17 cellular contexts compared by ENCODE assay signal in the genomic region with DNA sequence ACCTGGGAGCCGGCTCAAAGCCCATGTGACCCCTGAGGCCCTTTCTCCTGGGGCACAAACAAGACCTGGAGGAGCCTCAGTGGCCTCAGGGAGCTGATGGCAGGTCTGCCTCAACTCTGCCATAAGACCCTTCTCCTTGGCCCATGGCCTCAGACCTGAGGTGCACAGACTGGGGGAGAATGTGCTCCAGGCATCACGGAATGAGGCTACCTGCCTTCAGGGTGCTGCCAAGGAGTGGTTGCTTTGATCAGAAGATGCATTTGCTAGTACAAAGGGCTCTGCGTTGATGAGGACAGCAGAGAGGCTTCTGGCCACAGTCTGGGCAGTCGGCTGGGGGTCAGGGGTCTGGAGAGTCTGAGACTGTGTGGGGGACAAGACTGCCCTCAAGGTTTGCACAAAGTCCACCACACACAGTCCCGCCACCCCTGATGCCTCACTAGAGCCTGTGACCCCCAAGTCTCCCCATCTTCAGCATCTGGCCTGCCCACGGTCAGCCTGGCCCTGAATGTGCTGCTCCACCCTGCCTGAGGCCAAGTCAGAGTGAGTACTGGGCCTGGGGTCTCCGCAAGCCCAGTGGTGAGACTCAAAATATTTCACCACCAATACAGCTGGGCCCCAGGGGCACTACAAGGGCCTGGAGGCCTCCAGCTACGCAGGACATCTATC. TPM values are rescaled to one million over a fixed set of nuclear protein-coding genes. Genes with fewer than 3 reads are reported as not detected.
DNase-seq lines count a peak whose midpoint lies in the region; ATAC-seq and TF ChIP-seq lines count a peak whose summit lies in the region.
"Had no signal": no experiment of that assay in that cellular context is flagged by ENCODE, and none has a peak within 500 bp of the region (broad histone marks: within the 10 kb centered on the region; RNA-seq: fewer than 3 reads in every experiment).

No MANE protein-coding gene starts in this region.

- no peaks in the 10 kb centered on the region for H3K27me3 ChIP-seq in WERI-Rb-1 (ENCODE audit: insufficient read depth, low read depth, severe bottlenecking)

- no peaks in the 10 kb centered on the region for H3K36me3 ChIP-seq in WERI-Rb-1

- intact Hi-C loops in posterior vena cava (cut with DNase I): no loop called here

- H3K27ac ChIP-seq in WERI-Rb-1: no peak overlapping the region
- H3K27ac ChIP-seq: KMS-11 had no signal

- no peak overlapping the region for H3K4me3 ChIP-seq in WERI-Rb-1 (ENCODE audit: low read depth, low read length)

- no peak for TF ChIP-seq CTCF in GM13976 (IDR thresholded peaks at IDR 0.05; ENCODE audit: borderline replicate concordance, control extremely low read depth, extremely low read depth, insufficient read depth, missing control alignments)
- no peak for TF ChIP-seq CTCF in WERI-Rb-1 (IDR thresholded peaks at IDR 0.05; ENCODE audit: low read depth, low read length)

- in situ Hi-C loops in GM13976 (cut with MboI; ENCODE audit: low sequenced_read_pairs, unreplicated experiment): no loop called here

- ATAC-seq in left lobe of liver (no peak), HG02981 (IDR thresholded peaks at IDR 0.05; ENCODE audit: unreplicated experiment) (no peak)
- ATAC-seq: CD8-positive, alpha-beta T cell; Panc1; Right ventricle myocardium inferior had no signal

- no peaks in the 10 kb centered on the region for H3K9me3 ChIP-seq in WERI-Rb-1 (ENCODE audit: severe bottlenecking)

- DNase-seq in AG20443 (ENCODE audit: low spot score): peak; percentile 5
- DNase-seq in GM13976 (ENCODE audit: low spot score): peak; percentile 11
- DNase-seq in left lobe of liver (ENCODE audit: low spot score): peak; percentile 43
- DNase-seq in posterior vena cava (ENCODE audit: low spot score): peak; percentile 66
- DNase-seq in WERI-Rb-1: no peak
- no peak for DNase-seq in GM19240 (ENCODE audit: insufficient read length, low spot score)
- DNase-seq: DMS79 treated with DMSO at 0.1 percent for 48 hours, H7, MM.1S, NCI-H1105, NCI-H1694 treated with DMSO at 0.1 percent for 48 hours, NCI-H345 had no signal

RNA-seq across cellular contexts. Expression of a gene that starts 26.6 kb away (rescaled TPM):
- total RNA-seq in left lobe of liver: 492 TPM
- total RNA-seq in posterior vena cava: 10 to 100 TPM in 1 of 2 donors, 1 to 10 TPM in 1; 5.6 to 12.4 TPM
- total RNA-seq: CD8-positive, alpha-beta T cell had no signal

Comparison
In these comparisons a context has a peak if more than half of its experiments do, and no peak if none do; other contexts are left out.
1. DNase-seq: peak in AG20443 (single experiment), GM13976 (single experiment), left lobe of liver (single experiment) and posterior vena cava (single experiment); none in WERI-Rb-1 (single experiment) and GM19240 (single experiment).
2. RNA of a gene that starts 26.6 kb away (total RNA-seq): 492 TPM in left lobe of liver (single experiment); 5.6 to 12.4 TPM in posterior vena cava; every median in the first group is over 10 times any median in the second.